16 cellular contexts compared by ENCODE assay signal in genomic region chr6:24950210-24950941, GRCh38. TPM values are rescaled to one million over a fixed set of nuclear protein-coding genes. Genes with fewer than 3 reads are reported as not detected.
DNase-seq lines count a peak whose midpoint lies in the region; ATAC-seq and TF ChIP-seq lines count a peak whose summit lies in the region.
"Had no signal": no experiment of that assay in that cellular context is flagged by ENCODE, and none has a peak within 500 bp of the region (broad histone marks: within the 10 kb centered on the region; RNA-seq: fewer than 3 reads in every experiment).

No MANE protein-coding gene starts in this region.

- no peaks in the 10 kb centered on the region for H3K27me3 ChIP-seq in CD4-positive, alpha-beta T cell (ENCODE audit: control insufficient read depth, insufficient read depth, low read length)
- H3K27me3 ChIP-seq in GM23338 (ENCODE audit: insufficient read depth) = no peaks in the 10 kb centered on the region
- H3K27me3 ChIP-seq in neural progenitor cell = no peaks in the 10 kb centered on the region
- H3K27me3 ChIP-seq: sigmoid colon, tibial nerve had no signal

- H3K9me3 ChIP-seq in CD4-positive, alpha-beta T cell (ENCODE audit: control insufficient read depth, low read length) = peaks cover 9% of the 10 kb centered on the region
- peaks cover 4% of the 10 kb centered on the region for H3K9me3 ChIP-seq in neural progenitor cell (ENCODE audit: low read depth)
- H3K9me3 ChIP-seq: sigmoid colon had no signal

- H2AFZ ChIP-seq in GM23338 (0 out of 2 replicates have a peak overlapping the region, but pooled peaks have one; percentile 20), neural progenitor cell (replicated peaks) (peak overlapping the region; percentile 34)

- H3F3A ChIP-seq in GM23338 (replicated peaks; ENCODE audit: low read depth) = no peaks in the 10 kb centered on the region
- no peaks in the 10 kb centered on the region for H3F3A ChIP-seq in neural progenitor cell (ENCODE audit: low read depth)

- H3K27ac Mint-ChIP-seq in CD4-positive, alpha-beta T cell = peak overlapping the region; percentile 91
- H3K27ac Mint-ChIP-seq in GM23338 = no peak overlapping the region
- H3K27ac Mint-ChIP-seq in activated naive CD4-positive, alpha-beta T cell treated with anti-CD3 and anti-CD28 coated beads, Interleukin-2, amount 50 U/mL, for 72 hours = peak overlapping the region in 1 of 2 donors; percentile 46
- no peak overlapping the region for H3K27ac Mint-ChIP-seq in neural progenitor cell

- no peak overlapping the region for H3K9ac ChIP-seq in neural progenitor cell

- no peaks in the 10 kb centered on the region for H4K20me1 ChIP-seq in GM23338 (replicated peaks; ENCODE audit: insufficient read depth)
- H4K20me1 ChIP-seq in neural progenitor cell (ENCODE audit: low read depth) = no peaks in the 10 kb centered on the region

- no peak for TF ChIP-seq CTCF in CD4-positive, alpha-beta T cell (IDR thresholded peaks at IDR 0.05)
- TF ChIP-seq CTCF in GM23338 (conservative IDR thresholded peaks at IDR 0.05; ENCODE audit: low read depth in 2 of 2) (no peak), neural progenitor cell (IDR thresholded peaks at IDR 0.05) (no peak)

- no peaks in the 10 kb centered on the region for H3K79me2 ChIP-seq in GM23338 (replicated peaks; ENCODE audit: insufficient read depth)
- no peaks in the 10 kb centered on the region for H3K79me2 ChIP-seq in neural progenitor cell (ENCODE audit: low read depth)

- H3K36me3 Mint-ChIP-seq in CD4-positive, alpha-beta T cell (ENCODE audit: low read depth) = peaks cover 30% of the 10 kb centered on the region
- peaks cover under 1% of the 10 kb centered on the region; the same call in 1 of the 3 replicates for H3K36me3 Mint-ChIP-seq in GM23338 (ENCODE audit: low read depth)
- peaks cover 10 to 31% of the 10 kb centered on the region in 2 donors for H3K36me3 Mint-ChIP-seq in activated naive CD4-positive, alpha-beta T cell treated with anti-CD3 and anti-CD28 coated beads, Interleukin-2, amount 50 U/mL, for 72 hours
- H3K36me3 Mint-ChIP-seq in neural progenitor cell = peaks cover 2% of the 10 kb centered on the region

- DNase-seq in CD4-positive, alpha-beta T cell = no peak
- no peak for DNase-seq in GM23338 (ENCODE audit: low spot score)
- DNase-seq in activated naive CD4-positive, alpha-beta T cell treated with anti-CD3 and anti-CD28 coated beads, Interleukin-2, amount 50 U/mL, for 72 hours (ENCODE audit: low spot score in 2 of 2) = no peak
- no peak for DNase-seq in neural progenitor cell (ENCODE audit: low spot score)
- no peak for DNase-seq in activated effector memory CD4-positive, alpha-beta T cell treated with anti-CD3 and anti-CD28 coated beads, Interleukin-2, amount 50 U/mL, for 16 hours
- no peak for DNase-seq in cerebellar cortex (ENCODE audit: low spot score)
- DNase-seq: cerebellar nuclear complex; DMS79; kidney glomerular epithelial cell; NCI-H2029 treated with DMSO at 0.1 percent for 48 hours; NCI-H524; sigmoid colon; stimulated activated CD4-positive, alpha-beta T cell treated with anti-CD3 and anti-CD28 coated beads, Interleukin-2, amount 100 ng/mL, for 24 hours had no signal

- H3K4me3 ChIP-seq in GM23338 (no peak overlapping the region), neural progenitor cell (no peak overlapping the region)
- H3K4me3 ChIP-seq: sigmoid colon, SK-N-MC, tibial nerve had no signal

- CTCF ChIA-PET in CD4-positive, alpha-beta T cell (lab: Charles Lee) = interaction anchor here (1.3 to 11.3 kb wide), 4 partner anchors 14 to 68 kb away, joined by 3 to 98 read pairs (median 25); partner anchors contain the start of gene RIPOR2

- no peak for ATAC-seq in CD4-positive, alpha-beta T cell (ENCODE audit: poor library complexity)
- no peak for ATAC-seq in GM23338
- peak; percentile 60 to 71 for ATAC-seq in activated naive CD4-positive, alpha-beta T cell treated with anti-CD3 and anti-CD28 coated beads, Interleukin-2, amount 50 U/mL, for 72 hours
- ATAC-seq in GM19463 (IDR thresholded peaks at IDR 0.05; ENCODE audit: unreplicated experiment) = no peak

- H3K4me1 ChIP-seq in GM23338 (ENCODE audit: insufficient read depth) (peaks cover 13% of the 10 kb centered on the region), neural progenitor cell (no peaks in the 10 kb centered on the region)
- H3K4me1 ChIP-seq: sigmoid colon had no signal

- H3K9me2 ChIP-seq in GM23338 (ENCODE audit: insufficient read depth) = 0 out of 2 replicates have a peak, but pooled peaks cover 7% of the 10 kb centered on the region

- no peaks in the 10 kb centered on the region for H3K27me3 Mint-ChIP-seq in CD4-positive, alpha-beta T cell
- H3K27me3 Mint-ChIP-seq in GM23338 (ENCODE audit: insufficient read depth, low read depth, poor library complexity) = no peaks in the 10 kb centered on the region
- H3K27me3 Mint-ChIP-seq in neural progenitor cell (ENCODE audit: insufficient read depth, low read depth) = no peaks in the 10 kb centered on the region

- no peaks in the 10 kb centered on the region; the same call in 1 of the 2 replicates for H3K36me3 ChIP-seq in GM23338 (ENCODE audit: insufficient read depth)
- H3K36me3 ChIP-seq in neural progenitor cell = peaks cover 4% of the 10 kb centered on the region
- H3K36me3 ChIP-seq: sigmoid colon, tibial nerve had no signal

- H3K4me3 Mint-ChIP-seq in CD4-positive, alpha-beta T cell = peak overlapping the region; percentile 31
- H3K4me3 Mint-ChIP-seq in GM23338 = no peak overlapping the region
- H3K4me3 Mint-ChIP-seq in neural progenitor cell = no peak overlapping the region

- peaks cover 86% of the 10 kb centered on the region for H3K4me1 Mint-ChIP-seq in CD4-positive, alpha-beta T cell (ENCODE audit: low read depth)
- H3K4me1 Mint-ChIP-seq in GM23338 = peaks cover 17% of the 10 kb centered on the region
- H3K4me1 Mint-ChIP-seq in neural progenitor cell = no peaks in the 10 kb centered on the region

- POLR2A ChIA-PET in CD4-positive, alpha-beta T cell (lab: Charles Lee) = interaction anchor here (0.6 to 20.8 kb wide), 16 partner anchors 10 to 1245 kb away, joined by 3 to 1043 read pairs (median 10); partner anchors contain the start of gene RIPOR2

- peaks cover 8% of the 10 kb centered on the region for H3K9me3 Mint-ChIP-seq in CD4-positive, alpha-beta T cell
- H3K9me3 Mint-ChIP-seq in GM23338 = peaks cover 1% of the 10 kb centered on the region; the same call in 1 of the 3 replicates
- H3K9me3 Mint-ChIP-seq in activated naive CD4-positive, alpha-beta T cell treated with anti-CD3 and anti-CD28 coated beads, Interleukin-2, amount 50 U/mL, for 72 hours = peaks cover 8 to 15% of the 10 kb centered on the region in 2 donors
- H3K9me3 Mint-ChIP-seq in neural progenitor cell = peaks cover 11% of the 10 kb centered on the region

- intact Hi-C loops in CD4-positive, alpha-beta T cell (cut with DNase I, micrococcal nuclease) = loop anchor here (2.0 to 5.0 kb wide), 5 partner anchors 14 to 53 kb away; no protein-coding TSS in a partner anchor

- no peak overlapping the region for H3K4me2 ChIP-seq in GM23338
- no peak overlapping the region for H3K4me2 ChIP-seq in neural progenitor cell

- peak overlapping the region; percentile 70 for H3K27ac ChIP-seq in CD4-positive, alpha-beta T cell (ENCODE audit: low read depth, low read length)
- H3K27ac ChIP-seq in GM23338 (ENCODE audit: low read depth) (no peak overlapping the region), neural progenitor cell (no peak overlapping the region)
- H3K27ac ChIP-seq: sigmoid colon, SK-N-MC had no signal

TF ChIP-seq in GM23338, 12 proteins besides CTCF, POLR2A, EP300 and RAD21 (continues in another document):
- TF ChIP-seq REST (IDR thresholded peaks at IDR 0.05; ENCODE audit: unreplicated experiment) (no peak), ZNF331 (CRISPR knock-in tag; IDR thresholded peaks at IDR 0.05; ENCODE audit: low read depth) (no peak), POLR2AphosphoS5 (IDR thresholded peaks at IDR 0.05; ENCODE audit: low read depth) (no peak), CREB1 (CRISPR knock-in tag; IDR thresholded peaks at IDR 0.05; ENCODE audit: low read depth) (no peak), ZNF114 (CRISPR knock-in tag; IDR thresholded peaks at IDR 0.05) (no peak), ETS1 (IDR thresholded peaks at IDR 0.05) (no peak)

RNA-seq across cellular contexts. Expression of gene RIPOR2, which starts 14.6 kb away (rescaled TPM):
- total RNA-seq in CD4-positive, alpha-beta T cell = 100 to 1,000 TPM; 123 to 129 TPM
- 22.5 TPM in 2 replicates for total RNA-seq in GM23338 (2014; rRNA removed; shearing (Covaris generic))
- polyA plus RNA-seq in GM23338 (2016; fragmentation: Nextera tagmentation; extraction: Ambion mirVana) = 8.8 and 9.5 TPM in 2 replicates
- total RNA-seq in activated naive CD4-positive, alpha-beta T cell treated with anti-CD3 and anti-CD28 coated beads, Interleukin-2, amount 50 U/mL, for 72 hours = 100 to 1,000 TPM in 1 of 2 donors, 10 to 100 TPM in 1; 63.9 to 126 TPM
- 0.26 and 1.1 TPM in 2 replicates for total RNA-seq in neural progenitor cell (ENCODE audit: low replicate concordance)

Comparison
In these comparisons a context has a peak if more than half of its experiments do, and no peak if none do; other contexts are left out.
1. ATAC-seq: peak in activated naive CD4-positive, alpha-beta T cell treated with anti-CD3 and anti-CD28 coated beads, Interleukin-2, amount 50 U/mL, for 72 hours (2 of 2); none in CD4-positive, alpha-beta T cell (single experiment), GM23338 (single experiment) and GM19463 (single experiment).
2. RNA of gene RIPOR2, which starts 14.6 kb away (total RNA-seq): 123 to 129 TPM in CD4-positive, alpha-beta T cell, 63.9 to 126 TPM in activated naive CD4-positive, alpha-beta T cell treated with anti-CD3 and anti-CD28 coated beads, Interleukin-2, amount 50 U/mL, for 72 hours and 22.5 TPM in GM23338; 0.26 to 1.1 TPM in neural progenitor cell; every median in the first group is over 10 times any median in the second.